ENCODE assay signal across 26 cellular contexts in the genomic region with DNA sequence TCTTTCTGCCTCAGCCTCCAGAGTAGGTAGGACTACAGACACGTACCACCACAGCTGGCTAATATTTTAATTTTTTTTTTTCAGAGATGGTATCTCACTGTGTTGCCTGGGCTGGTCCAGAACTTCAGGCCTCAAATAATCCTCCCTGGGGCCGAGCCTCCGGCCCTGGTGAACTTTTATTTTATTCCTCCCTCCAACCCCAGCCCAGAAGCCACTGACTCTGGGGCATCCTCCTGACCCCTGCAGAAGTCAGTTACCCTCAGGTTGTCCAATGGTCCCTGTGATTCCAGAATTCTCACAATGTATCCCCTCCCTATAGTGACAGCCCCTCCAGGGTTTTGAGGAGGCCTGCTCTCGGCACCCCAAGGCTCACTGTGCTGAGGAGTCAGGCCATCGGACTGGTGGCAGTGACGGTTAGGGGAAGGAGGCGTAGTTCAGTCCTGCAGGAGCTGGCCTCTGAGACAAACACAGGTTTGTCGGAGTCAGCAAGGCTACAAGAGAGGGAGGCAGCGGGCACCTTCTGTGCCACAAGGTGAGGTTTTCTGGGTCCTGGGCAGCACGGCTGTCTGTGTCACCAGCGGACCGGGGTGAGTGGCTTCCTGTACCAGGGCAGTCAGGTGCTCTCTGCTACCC. TPM values are rescaled to one million over a fixed set of nuclear protein-coding genes. Genes with fewer than 3 reads are reported as not detected.
A peak's percentile ranks its signal among the peaks of the same experiment; 100 is the strongest.
DNase-seq lines count a peak whose midpoint lies in the region; ATAC-seq and TF ChIP-seq lines count a peak whose summit lies in the region.
"Had no signal": no experiment of that assay in that cellular context is flagged by ENCODE, and none has a peak within 500 bp of the region (broad histone marks: within the 10 kb centered on the region; RNA-seq: fewer than 3 reads in every experiment).

No MANE protein-coding gene starts in this region.

- H3K36me3 ChIP-seq in naive thymus-derived CD4-positive, alpha-beta T cell (ENCODE audit: control insufficient read depth in 2 of 3, insufficient read depth in 3 of 3, low read length in 3 of 3) = no peaks in the 10 kb centered on the region
- H3K36me3 ChIP-seq: cardiac muscle cell, left lung, SJCRH30, stomach, upper lobe of left lung had no signal

- no peak overlapping the region for H3K27ac ChIP-seq in naive thymus-derived CD4-positive, alpha-beta T cell (ENCODE audit: low read depth, low read length)
- no peak overlapping the region for H3K27ac ChIP-seq in CD4-positive, alpha-beta T cell (ENCODE audit: low read depth, low read length)
- H3K27ac ChIP-seq: cardiac muscle cell, left lung, SJCRH30, stomach, upper lobe of left lung had no signal

- ATAC-seq in naive thymus-derived CD4-positive, alpha-beta T cell = no peak
- no peak for ATAC-seq in CD4-positive, alpha-beta T cell (ENCODE audit: poor library complexity)

- H3K4me3 ChIP-seq in naive thymus-derived CD4-positive, alpha-beta T cell (ENCODE audit: low read length) = no peak overlapping the region
- H3K4me3 ChIP-seq: cardiac muscle cell, mucosa of descending colon, SJCRH30 had no signal

- peak overlapping the region; percentile 62 for H3K4me3 Mint-ChIP-seq in activated naive CD4-positive, alpha-beta T cell treated with anti-CD3 and anti-CD28 coated beads, Interleukin-2, amount 50 U/mL, for 24 hours
- H3K4me3 Mint-ChIP-seq in activated naive CD4-positive, alpha-beta T cell treated with anti-CD3 and anti-CD28 coated beads, Interleukin-2, amount 10 ng/mL, durations not matched to agents 7 days and 5 days = no peak overlapping the region
- H3K4me3 Mint-ChIP-seq in chondrocyte (ENCODE audit: unreplicated experiment) = peak overlapping the region; percentile 64
- H3K4me3 Mint-ChIP-seq in naive thymus-derived CD4-positive, alpha-beta T cell = peak overlapping the region in 9 of 10 donors; percentile 38 to 66 (median 56)
- H3K4me3 Mint-ChIP-seq in type B pancreatic cell = peak overlapping the region; percentile 80
- no peak overlapping the region for H3K4me3 Mint-ChIP-seq in CD4-positive, alpha-beta T cell

- H3K36me3 Mint-ChIP-seq in activated naive CD4-positive, alpha-beta T cell treated with anti-CD3 and anti-CD28 coated beads, Interleukin-2, amount 50 U/mL, for 24 hours = no peaks in the 10 kb centered on the region
- H3K36me3 Mint-ChIP-seq in activated naive CD4-positive, alpha-beta T cell treated with anti-CD3 and anti-CD28 coated beads, Interleukin-2, amount 10 ng/mL, durations not matched to agents 7 days and 5 days = no peaks in the 10 kb centered on the region
- H3K36me3 Mint-ChIP-seq in chondrocyte (ENCODE audit: low read depth) (no peaks in the 10 kb centered on the region), type B pancreatic cell (no peaks in the 10 kb centered on the region)
- H3K36me3 Mint-ChIP-seq in naive thymus-derived CD4-positive, alpha-beta T cell = no peaks in the 10 kb centered on the region
- no peaks in the 10 kb centered on the region for H3K36me3 Mint-ChIP-seq in CD4-positive, alpha-beta T cell (ENCODE audit: low read depth)

- H3K27me3 Mint-ChIP-seq in activated naive CD4-positive, alpha-beta T cell treated with anti-CD3 and anti-CD28 coated beads, Interleukin-2, amount 50 U/mL, for 24 hours = peaks cover 32% of the 10 kb centered on the region
- H3K27me3 Mint-ChIP-seq in activated naive CD4-positive, alpha-beta T cell treated with anti-CD3 and anti-CD28 coated beads, Interleukin-2, amount 10 ng/mL, durations not matched to agents 7 days and 5 days = peaks cover 87% of the 10 kb centered on the region
- H3K27me3 Mint-ChIP-seq in chondrocyte (ENCODE audit: low read depth) (peaks cover 11% of the 10 kb centered on the region), type B pancreatic cell (peaks cover 33% of the 10 kb centered on the region)
- peaks cover 53 to 71% (median 55%) of the 10 kb centered on the region in 5 donors for H3K27me3 Mint-ChIP-seq in naive thymus-derived CD4-positive, alpha-beta T cell
- H3K27me3 Mint-ChIP-seq in CD4-positive, alpha-beta T cell = peaks cover 74% of the 10 kb centered on the region

- H3K9me3 ChIP-seq in naive thymus-derived CD4-positive, alpha-beta T cell (ENCODE audit: control insufficient read depth in 2 of 3, low read length in 3 of 3) = no peaks in the 10 kb centered on the region
- H3K9me3 ChIP-seq in CD4-positive, alpha-beta T cell (ENCODE audit: control insufficient read depth, low read length) = no peaks in the 10 kb centered on the region
- H3K9me3 ChIP-seq: left lung, mucosa of descending colon, stomach, upper lobe of left lung had no signal

- no peak overlapping the region for H3K27ac Mint-ChIP-seq in activated naive CD4-positive, alpha-beta T cell treated with anti-CD3 and anti-CD28 coated beads, Interleukin-2, amount 50 U/mL, for 24 hours
- no peak overlapping the region for H3K27ac Mint-ChIP-seq in activated naive CD4-positive, alpha-beta T cell treated with anti-CD3 and anti-CD28 coated beads, Interleukin-2, amount 10 ng/mL, durations not matched to agents 7 days and 5 days
- H3K27ac Mint-ChIP-seq in chondrocyte (ENCODE audit: unreplicated experiment) (no peak overlapping the region), type B pancreatic cell (no peak overlapping the region)
- H3K27ac Mint-ChIP-seq in naive thymus-derived CD4-positive, alpha-beta T cell = no peak overlapping the region
- no peak overlapping the region for H3K27ac Mint-ChIP-seq in CD4-positive, alpha-beta T cell

- TF ChIP-seq CTCF in chondrocyte (IDR thresholded peaks at IDR 0.05) = no peak
- no peak for TF ChIP-seq CTCF in type B pancreatic cell (conservative IDR thresholded peaks at IDR 0.05)
- TF ChIP-seq CTCF in CD4-positive, alpha-beta T cell (IDR thresholded peaks at IDR 0.05) = no peak

- H3K27me3 ChIP-seq in naive thymus-derived CD4-positive, alpha-beta T cell (ENCODE audit: control insufficient read depth in 2 of 2, insufficient read depth in 2 of 2, low read length in 2 of 2) = peaks cover 4 to 36% of the 10 kb centered on the region in 2 donors
- H3K27me3 ChIP-seq in CD4-positive, alpha-beta T cell (ENCODE audit: control insufficient read depth, insufficient read depth, low read length) = peaks cover 69% of the 10 kb centered on the region

- CTCF ChIA-PET in activated naive CD4-positive, alpha-beta T cell treated with anti-CD3 and anti-CD28 coated beads, Interleukin-2, amount 10 ng/mL, durations not matched to agents 7 days and 5 days (lab: Charles Lee) = no interaction called here
- CTCF ChIA-PET in naive thymus-derived CD4-positive, alpha-beta T cell (lab: Charles Lee) = no interaction called here
- CTCF ChIA-PET in CD4-positive, alpha-beta T cell (lab: Charles Lee) = no interaction called here

- intact Hi-C loops in naive thymus-derived CD4-positive, alpha-beta T cell (cut with micrococcal nuclease) = no loop called here
- intact Hi-C loops in CD4-positive, alpha-beta T cell (cut with DNase I, micrococcal nuclease) = no loop called here

- no peaks in the 10 kb centered on the region for H3K4me1 ChIP-seq in naive thymus-derived CD4-positive, alpha-beta T cell (ENCODE audit: control insufficient read depth in 2 of 2, insufficient read depth in 2 of 2, low read length in 2 of 2)

- peaks cover 19% of the 10 kb centered on the region for H3K4me1 Mint-ChIP-seq in activated naive CD4-positive, alpha-beta T cell treated with anti-CD3 and anti-CD28 coated beads, Interleukin-2, amount 50 U/mL, for 24 hours
- H3K4me1 Mint-ChIP-seq in activated naive CD4-positive, alpha-beta T cell treated with anti-CD3 and anti-CD28 coated beads, Interleukin-2, amount 10 ng/mL, durations not matched to agents 7 days and 5 days = peaks cover 15% of the 10 kb centered on the region
- H3K4me1 Mint-ChIP-seq in chondrocyte (ENCODE audit: low read depth) (peaks cover 26% of the 10 kb centered on the region), type B pancreatic cell (ENCODE audit: unreplicated experiment) (peaks cover 58% of the 10 kb centered on the region)
- H3K4me1 Mint-ChIP-seq in naive thymus-derived CD4-positive, alpha-beta T cell = peaks cover 6 to 28% (median 22%) of the 10 kb centered on the region in 7 donors
- peaks cover 20% of the 10 kb centered on the region for H3K4me1 Mint-ChIP-seq in CD4-positive, alpha-beta T cell (ENCODE audit: low read depth)

- POLR2A ChIA-PET in naive thymus-derived CD4-positive, alpha-beta T cell (lab: Charles Lee) = no interaction called here
- POLR2A ChIA-PET in CD4-positive, alpha-beta T cell (lab: Charles Lee) = no interaction called here

- H3K9me3 Mint-ChIP-seq in activated naive CD4-positive, alpha-beta T cell treated with anti-CD3 and anti-CD28 coated beads, Interleukin-2, amount 50 U/mL, for 24 hours = no peaks in the 10 kb centered on the region
- H3K9me3 Mint-ChIP-seq in activated naive CD4-positive, alpha-beta T cell treated with anti-CD3 and anti-CD28 coated beads, Interleukin-2, amount 10 ng/mL, durations not matched to agents 7 days and 5 days = no peaks in the 10 kb centered on the region
- no peaks in the 10 kb centered on the region for H3K9me3 Mint-ChIP-seq in chondrocyte (ENCODE audit: low read depth)
- no peaks in the 10 kb centered on the region for H3K9me3 Mint-ChIP-seq in naive thymus-derived CD4-positive, alpha-beta T cell
- H3K9me3 Mint-ChIP-seq in type B pancreatic cell = no peaks in the 10 kb centered on the region
- no peaks in the 10 kb centered on the region for H3K9me3 Mint-ChIP-seq in CD4-positive, alpha-beta T cell

- DNase-seq in activated naive CD4-positive, alpha-beta T cell treated with anti-CD3 and anti-CD28 coated beads, Interleukin-2, amount 10 ng/mL, durations not matched to agents 7 days and 5 days = no peak
- DNase-seq in chondrocyte (ENCODE audit: low spot score) (no peak), type B pancreatic cell (ENCODE audit: extremely low spot score, unreplicated experiment) (no peak), GF-D8 (lab: John Stamatoyannopoulos, UW) (no peak), NCI-H69 (lab: John Stamatoyannopoulos, UW) (no peak)
- DNase-seq in naive thymus-derived CD4-positive, alpha-beta T cell = no peak
- no peak for DNase-seq in CD4-positive, alpha-beta T cell
- DNase-seq: activated CD4-positive, alpha-beta T cell treated with anti-CD3 and anti-CD28 coated beads for 4 hours; HCEC 1CT; head of caudate nucleus; left lung; NCI-H1436; NCI-H2107; NCI-H446 treated with DMSO at 0.1 percent for 48 hours; NK-92 treated with Interleukin-12 subunit alpha and Interleukin-12 subunit beta, amount 100 ng/mL, for 24 hours; right cardiac atrium; SJCRH30; stimulated activated CD4-positive, alpha-beta T cell treated with anti-CD3 and anti-CD28 coated beads, Interleukin-4, amount 100 ng/mL, for 4 hours; stomach; T-helper 1 cell had no signal

RNA-seq across cellular contexts. Expression of a gene that starts 19.4 kb away (rescaled TPM):
- total RNA-seq in chondrocyte (0.26 to 0.30 TPM in 2 of 3 replicates, not detected in the other), type B pancreatic cell (ENCODE audit: low replicate concordance) (5.7 and 17.8 TPM in 2 replicates)
- total RNA-seq in naive thymus-derived CD4-positive, alpha-beta T cell = 1 to 10 TPM in 4 of 5 experiments, under 1 TPM in 1; 0.22 to 2.1 (median 1.5) TPM
- under 1 TPM in 1 of 2 donors, not detected in 1; 0.07 TPM for polyA plus RNA-seq in naive thymus-derived CD4-positive, alpha-beta T cell
- 1 to 10 TPM; 1.2 to 1.3 TPM for total RNA-seq in CD4-positive, alpha-beta T cell
- total RNA-seq: MCF 10A had no signal

RNA-seq across cellular contexts. Expression of a gene that starts 20.0 kb away (rescaled TPM):
- total RNA-seq in chondrocyte (not detected in 3 replicates), type B pancreatic cell (ENCODE audit: low replicate concordance) (0.51 and 0.62 TPM in 2 replicates)
- total RNA-seq in naive thymus-derived CD4-positive, alpha-beta T cell = not detected
- not detected for polyA plus RNA-seq in naive thymus-derived CD4-positive, alpha-beta T cell
- total RNA-seq in CD4-positive, alpha-beta T cell = not detected
- total RNA-seq: left lung, MCF 10A, omental fat pad, right cardiac atrium, SJCRH30, stomach, upper lobe of left lung had no signal
- polyA plus RNA-seq: cardiac muscle cell, right cardiac atrium, stomach had no signal

RNA-seq across cellular contexts. Expression of a gene that starts 39.4 kb away (rescaled TPM):
- total RNA-seq in chondrocyte (0.36 to 0.60 TPM in 2 of 3 replicates, not detected in the other), type B pancreatic cell (ENCODE audit: low replicate concordance) (0.46 and 0.95 TPM in 2 replicates)
- total RNA-seq in naive thymus-derived CD4-positive, alpha-beta T cell = under 1 TPM in 2 of 5 experiments, not detected in 3; 0.64 to 0.70 TPM
- polyA plus RNA-seq in naive thymus-derived CD4-positive, alpha-beta T cell = not detected
- not detected for total RNA-seq in CD4-positive, alpha-beta T cell
- total RNA-seq: MCF 10A had no signal
- polyA plus RNA-seq: cardiac muscle cell had no signal

Comparison
In these comparisons a context has a peak if more than half of its experiments do, and no peak if none do; other contexts are left out.
1. H3K4me3 Mint-ChIP-seq: peak in activated naive CD4-positive, alpha-beta T cell treated with anti-CD3 and anti-CD28 coated beads, Interleukin-2, amount 50 U/mL, for 24 hours (single experiment), chondrocyte (single experiment), naive thymus-derived CD4-positive, alpha-beta T cell (9 of 10) and type B pancreatic cell (single experiment); none in activated naive CD4-positive, alpha-beta T cell treated with anti-CD3 and anti-CD28 coated beads, Interleukin-2, amount 10 ng/mL, durations not matched to agents 7 days and 5 days (single experiment) and CD4-positive, alpha-beta T cell (single experiment).